ENCODE assay signal across 8 cellular contexts in the genomic region with DNA sequence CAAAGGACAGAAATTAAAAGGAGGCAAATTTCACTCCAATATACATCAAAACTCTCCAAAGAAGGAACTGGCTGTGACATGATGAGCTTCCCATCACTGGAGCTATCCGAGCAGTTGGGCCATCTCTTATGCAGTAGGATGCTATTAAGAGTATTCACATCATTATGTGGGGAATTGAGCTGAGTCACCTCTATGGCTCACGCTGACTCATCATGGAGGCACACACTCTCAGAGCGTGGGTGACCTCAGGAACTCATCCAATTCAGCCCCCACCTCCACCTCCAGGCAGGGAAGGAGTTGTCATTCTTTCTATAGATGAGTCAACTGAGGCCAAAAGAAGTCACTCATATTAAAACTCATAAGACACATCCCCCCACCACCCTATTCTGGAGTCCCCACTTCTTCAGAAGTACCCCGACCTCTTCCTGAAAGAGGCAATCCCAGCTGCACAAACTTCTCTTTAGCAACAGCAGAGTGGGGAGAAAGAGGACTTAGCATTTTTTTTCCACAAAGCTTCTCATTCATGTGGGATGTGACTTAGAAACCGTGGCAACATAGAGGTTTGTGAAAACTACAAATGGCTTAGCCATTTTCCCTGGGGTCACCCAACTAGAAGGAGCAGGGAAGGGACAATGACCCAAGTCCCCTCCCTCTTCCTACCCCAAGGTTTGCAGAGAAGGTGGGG. TPM values are rescaled to one million over a fixed set of nuclear protein-coding genes. Genes with fewer than 3 reads are reported as not detected.
A peak's percentile ranks its signal among the peaks of the same experiment; 100 is the strongest.
DNase-seq lines count a peak whose midpoint lies in the region; ATAC-seq and TF ChIP-seq lines count a peak whose summit lies in the region.

No MANE protein-coding gene starts in this region.

- no peaks in the 10 kb centered on the region for H3K4me1 ChIP-seq in mucosa of descending colon (ENCODE audit: low read depth)

- in situ Hi-C loops in GM13976 (cut with MboI; ENCODE audit: low sequenced_read_pairs, unreplicated experiment) (no loop called here), KBM-7 (cut with MboI; ENCODE audit: low pct_unique_long_range_greater_than_20kb, low sequenced_read_pairs) (loop anchor here (25.0 kb wide), 1 partner anchor 986 kb away; a partner anchor contains a TSS)

- no peak for TF ChIP-seq CTCF in GM13976 (IDR thresholded peaks at IDR 0.05; ENCODE audit: borderline replicate concordance, control extremely low read depth, extremely low read depth, insufficient read depth, missing control alignments)
- TF ChIP-seq CTCF in mucosa of descending colon (IDR thresholded peaks at IDR 0.05) = no peak

- peak; percentile 63 for ATAC-seq in HG03103 (IDR thresholded peaks at IDR 0.05; ENCODE audit: low read depth, unreplicated experiment)
- ATAC-seq in HG03025 (IDR thresholded peaks at IDR 0.05; ENCODE audit: low FRiP score, unreplicated experiment) = no peak
- no peak for ATAC-seq in mucosa of descending colon

- no peaks in the 10 kb centered on the region for H3K9me3 ChIP-seq in mucosa of descending colon

- H3K36me3 ChIP-seq in mucosa of descending colon (ENCODE audit: low read depth) = no peaks in the 10 kb centered on the region

- intact Hi-C loops in mucosa of descending colon (cut with DNase I, micrococcal nuclease) = no loop called here

- DNase-seq in GM13976 (ENCODE audit: low spot score) = peak; percentile 65
- peak; percentile 59 for DNase-seq in activated T-cell treated with anti-CD3 and anti-CD28 coated beads for 48 hours (ENCODE audit: low read depth)
- peak; percentile 99 for DNase-seq in kidney tubule cell (ENCODE audit: low spot score)
- no peak for DNase-seq in NCI-H146 treated with DMSO at 0.1 percent for 48 hours (lab: John Stamatoyannopoulos, UW; ENCODE audit: unreplicated experiment)
- no peak for DNase-seq in mucosa of descending colon
- DNase-seq in KBM-7 = no peak

- no peak overlapping the region for H3K4me3 ChIP-seq in mucosa of descending colon

RNA-seq across cellular contexts. Expression of a gene that starts 32.5 kb away (rescaled TPM):
- total RNA-seq in mucosa of descending colon = not detected

Comparison
In these comparisons a context has a peak if more than half of its experiments do, and no peak if none do; other contexts are left out.
1. DNase-seq: peak in GM13976 (single experiment), activated T-cell treated with anti-CD3 and anti-CD28 coated beads for 48 hours (single experiment) and kidney tubule cell (single experiment); none in NCI-H146 treated with DMSO at 0.1 percent for 48 hours (single experiment), mucosa of descending colon (0 of 3) and KBM-7 (single experiment).